ENCODE assay signal across 1 cellular context in the genomic region with DNA sequence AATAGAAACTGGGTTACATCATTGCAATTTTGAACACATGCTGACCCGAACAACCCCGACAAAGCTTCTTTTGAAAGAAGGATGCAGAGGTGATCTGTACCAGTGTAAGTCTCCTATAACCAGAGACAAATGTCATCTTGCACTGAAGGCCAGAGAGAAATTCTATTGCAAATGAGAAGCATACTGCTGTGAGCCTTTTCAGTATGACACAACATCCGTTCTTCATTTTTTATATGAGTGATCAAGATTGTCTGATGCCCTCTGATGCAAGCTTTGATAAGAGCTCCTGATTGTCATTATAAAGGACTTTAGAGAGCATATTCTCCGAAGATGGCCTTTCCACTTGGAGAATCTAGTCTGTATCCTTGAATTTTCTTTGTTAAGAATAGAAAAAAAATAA.
TF ChIP-seq lines count a peak whose summit lies in the region.

No MANE protein-coding gene starts in this region.

TF ChIP-seq in SK-N-SH, 30 proteins besides CTCF, POLR2A, EP300 and RAD21 (continued from another document):
- TF ChIP-seq, protein P1, sequence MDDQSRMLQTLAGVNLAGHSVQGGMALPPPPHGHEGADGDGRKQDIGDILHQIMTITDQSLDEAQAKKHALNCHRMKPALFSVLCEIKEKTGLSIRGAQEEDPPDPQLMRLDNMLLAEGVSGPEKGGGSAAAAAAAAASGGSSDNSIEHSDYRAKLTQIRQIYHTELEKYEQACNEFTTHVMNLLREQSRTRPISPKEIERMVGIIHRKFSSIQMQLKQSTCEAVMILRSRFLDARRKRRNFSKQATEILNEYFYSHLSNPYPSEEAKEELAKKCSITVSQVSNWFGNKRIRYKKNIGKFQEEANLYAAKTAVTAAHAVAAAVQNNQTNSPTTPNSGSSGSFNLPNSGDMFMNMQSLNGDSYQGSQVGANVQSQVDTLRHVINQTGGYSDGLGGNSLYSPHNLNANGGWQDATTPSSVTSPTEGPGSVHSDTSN (IDR thresholded peaks at IDR 0.05), result peak; percentile 70
- TF ChIP-seq TAF1 (IDR thresholded peaks at IDR 0.05; ENCODE audit: borderline replicate concordance, low read depth, low read length) (no peak), GATA2 (CRISPR knock-in tag; IDR thresholded peaks at IDR 0.05) (no peak), SIN3A (IDR thresholded peaks at IDR 0.05; ENCODE audit: borderline replicate concordance, low read depth, low read length) (no peak), NRF1 (IDR thresholded peaks at IDR 0.05; ENCODE audit: low read depth, low read length) (no peak)
